Comparison of ENCODE assay signal across 12 cellular contexts in genomic region chr3:47890832-47891620, GRCh38.
DNase-seq lines count a peak whose midpoint lies in the region; ATAC-seq, FAIRE-seq and TF ChIP-seq lines count a peak whose summit lies in the region.
"Had no signal": no experiment of that assay in that cellular context is flagged by ENCODE, and none has a peak within 500 bp of the region (broad histone marks: within the 10 kb centered on the region; RNA-seq: fewer than 3 reads in every experiment).

No MANE protein-coding gene starts in this region.

- H3K9me3 ChIP-seq in RWPE2 (ENCODE audit: severe bottlenecking) (no peaks in the 10 kb centered on the region), stomach smooth muscle (ENCODE audit: control insufficient read depth in 2 of 2, low read length in 2 of 2) (no peaks in the 10 kb centered on the region)

- H3K4me1 ChIP-seq in RWPE2 (ENCODE audit: insufficient read depth, poor library complexity, severe bottlenecking) (no peaks in the 10 kb centered on the region), stomach smooth muscle (ENCODE audit: control insufficient read depth, insufficient read depth, low read length) (peaks cover 21% of the 10 kb centered on the region)

- POLR2A ChIA-PET in GM10248 (lab: Yijun Ruan, JAX): interaction anchor here (0.5 kb wide), 1 partner anchor 126 kb away, joined by 3 read pairs; no protein-coding TSS in a partner anchor

- DNase-seq in RWPE2 (ENCODE audit: low spot score) (no peak), fibroblast of villous mesenchyme (ENCODE audit: low read depth) (peak; percentile 29), midbrain (lab: John Stamatoyannopoulos, UW) (peak; percentile 72), GM10248 (ENCODE audit: extremely low spot score) (no peak), RCC 7860 (ENCODE audit: low spot score) (no peak)
- DNase-seq: activated CD4-positive, alpha-beta T cell treated with anti-CD3 and anti-CD28 coated beads for 1 hour; activated naive CD4-positive, alpha-beta T cell treated with anti-CD3 and anti-CD28 coated beads, Interleukin-2, amount 10 ng/mL, durations not matched to agents 7 days and 5 days; CD4-positive, CD25-positive, alpha-beta regulatory T cell; erythroblast had no signal

- CTCF ChIA-PET in GM10248 (lab: Yijun Ruan, JAX): interaction anchor here (0.9 to 3.1 kb wide), 8 partner anchors 9 to 266 kb away, joined by 3 to 10 read pairs (median 4); no protein-coding TSS in a partner anchor

- FAIRE-seq in RCC 7860 (lab: Jason Lieb, UNC): no peak

- H3K9ac ChIP-seq in stomach smooth muscle (ENCODE audit: low read length in 2 of 2): peak overlapping the region in 1 of 2 donors; percentile 51

- H3K27me3 ChIP-seq in RWPE2 (ENCODE audit: insufficient read depth, poor library complexity, severe bottlenecking): no peaks in the 10 kb centered on the region
- H3K27me3 ChIP-seq in stomach smooth muscle (ENCODE audit: control insufficient read depth in 1 of 2, insufficient read depth in 2 of 2, low read length in 2 of 2): no peaks in the 10 kb centered on the region

- H3K36me3 ChIP-seq in RWPE2 (ENCODE audit: low read depth) (peaks cover 63% of the 10 kb centered on the region), stomach smooth muscle (ENCODE audit: control insufficient read depth in 2 of 2, insufficient read depth in 2 of 2, low read length in 2 of 2) (peaks cover 3 to 11% of the 10 kb centered on the region in 2 donors)

- ATAC-seq in RWPE2 (ENCODE audit: low read depth): 0 out of 3 replicates have a peak, but pooled peaks have one; percentile 17
- no peak for ATAC-seq in HG03571 (IDR thresholded peaks at IDR 0.05; ENCODE audit: unreplicated experiment)
- no peak for ATAC-seq in GM18861 (IDR thresholded peaks at IDR 0.05; ENCODE audit: unreplicated experiment)

- no peak overlapping the region for H3K27ac ChIP-seq in RWPE2 (ENCODE audit: poor library complexity, severe bottlenecking)
- peak overlapping the region; percentile 79 for H3K27ac ChIP-seq in stomach smooth muscle (ENCODE audit: low read length)

- no peak for TF ChIP-seq CTCF in RWPE2 (IDR thresholded peaks at IDR 0.05; ENCODE audit: poor library complexity, severe bottlenecking)
- TF ChIP-seq CTCF in fibroblast of villous mesenchyme (IDR thresholded peaks at IDR 0.05; ENCODE audit: insufficient read depth, low read depth, low read length): no peak
- no peak for TF ChIP-seq CTCF in GM10248 (IDR thresholded peaks at IDR 0.05; ENCODE audit: control extremely low read depth, extremely low read depth, low read depth, missing control alignments)

- H3K4me3 ChIP-seq in RWPE2 (ENCODE audit: severe bottlenecking) (no peak overlapping the region), fibroblast of villous mesenchyme (ENCODE audit: low read depth, low read length) (no peak overlapping the region), stomach smooth muscle (ENCODE audit: low read length in 2 of 2) (peak overlapping the region; percentile 40)

Comparison
In these comparisons a context has a peak if more than half of its experiments do, and no peak if none do; other contexts are left out.
1. DNase-seq: peak in fibroblast of villous mesenchyme (single experiment) and midbrain (single experiment); none in RWPE2 (single experiment), GM10248 (single experiment) and RCC 7860 (single experiment).
2. H3K4me3 ChIP-seq: peak in stomach smooth muscle (2 of 2); none in RWPE2 (single experiment) and fibroblast of villous mesenchyme (single experiment).